ENCODE assay signal across 7 cellular contexts in the genomic region with DNA sequence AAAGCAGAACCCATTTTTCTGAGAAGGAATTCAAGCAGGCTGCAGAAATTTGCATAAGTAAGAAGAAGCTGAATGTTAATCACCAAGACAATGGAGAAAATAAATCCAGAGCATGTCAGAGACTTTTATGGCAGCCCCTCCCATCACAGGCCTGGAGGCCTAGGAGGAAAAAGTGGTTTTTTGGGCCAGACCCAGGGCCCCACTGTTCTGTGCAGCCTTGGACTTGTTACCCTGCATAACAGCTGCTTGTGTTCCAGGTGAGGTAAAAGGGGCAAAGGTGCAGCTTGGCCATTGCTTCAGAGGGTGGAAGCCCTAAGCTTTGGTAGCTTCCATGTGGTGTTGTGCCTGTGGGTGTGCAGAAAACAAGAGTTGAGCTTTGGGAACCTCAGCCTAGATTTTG.
"Had no signal": no experiment of that assay in that cellular context is flagged by ENCODE, and none has a peak within 500 bp of the region (broad histone marks: within the 10 kb centered on the region; RNA-seq: fewer than 3 reads in every experiment).

No MANE protein-coding gene starts in this region.

- H3K4me3 ChIP-seq: GM12878 had no signal

- DNase-seq: GDM1, GF-D8 had no signal

- FAIRE-seq: G401.6, GM12878, GM12891, GM18507, GM19239 had no signal

- ATAC-seq: GM12878 had no signal
